ENCODE assay signal across 8 cellular contexts in genomic region chr1:198934901-198935301, GRCh38.
DNase-seq lines count a peak whose midpoint lies in the region; ATAC-seq and TF ChIP-seq lines count a peak whose summit lies in the region.

No MANE protein-coding gene starts in this region.

- no peak for TF ChIP-seq POLR2A in gastroesophageal sphincter (IDR thresholded peaks at IDR 0.05)

- ATAC-seq in GM21723 (IDR thresholded peaks at IDR 0.05; ENCODE audit: unreplicated experiment) (peak; percentile 9), gastroesophageal sphincter (no peak), HG02571 (IDR thresholded peaks at IDR 0.05; ENCODE audit: unreplicated experiment) (no peak)

- peaks cover 0 to 32% (median 6%) of the 10 kb centered on the region in 3 donors for H3K4me1 ChIP-seq in gastroesophageal sphincter

- H3K27ac ChIP-seq in gastroesophageal sphincter: peak overlapping the region in 2 of 4 donors; percentile 46 to 75

- TF ChIP-seq EP300 in gastroesophageal sphincter (IDR thresholded peaks at IDR 0.05): no peak

- H3K36me3 ChIP-seq in gastroesophageal sphincter: no peaks in the 10 kb centered on the region

- TF ChIP-seq CTCF in gastroesophageal sphincter (IDR thresholded peaks at IDR 0.05): no peak

- no peaks in the 10 kb centered on the region for H3K27me3 ChIP-seq in gastroesophageal sphincter

- peak overlapping the region; percentile 51 to 54 for H3K4me3 ChIP-seq in gastroesophageal sphincter

- H3K9me3 ChIP-seq in gastroesophageal sphincter: no peaks in the 10 kb centered on the region

- DNase-seq in DMS153 (lab: John Stamatoyannopoulos, UW): peak; percentile 60
- DNase-seq in NCI-H446 (lab: John Stamatoyannopoulos, UW): peak; percentile 69 to 77
- DNase-seq in activated CD8-positive, alpha-beta memory T cell treated with anti-CD3 and anti-CD28 coated beads, Interleukin-2, amount 50 U/mL, for 1 hour (ENCODE audit: extremely low read depth): peak; percentile 36
- peak; percentile 18 to 32 for DNase-seq in stimulated activated CD8-positive, alpha-beta memory T cell treated with anti-CD3 and anti-CD28 coated beads, Interleukin-15, amount 100 ng/mL, for 48 hours (ENCODE audit: low read depth in 2 of 2)
- no peak for DNase-seq in NCI-H2196 (lab: John Stamatoyannopoulos, UW; ENCODE audit: unreplicated experiment)

- WGBS in gastroesophageal sphincter (ENCODE audit: low coverage in 1 of 2), 2 donors: 6 to 10% methylated on average over 6 of the region's 6 CpGs
